ENCODE assay signal across 26 cellular contexts in genomic region chr1:31556481-31557006, GRCh38. TPM values are rescaled to one million over a fixed set of nuclear protein-coding genes. Genes with fewer than 3 reads are reported as not detected.
"Had no signal": no experiment of that assay in that cellular context is flagged by ENCODE, and none has a peak within 500 bp of the region (broad histone marks: within the 10 kb centered on the region; RNA-seq: fewer than 3 reads in every experiment).

No MANE protein-coding gene starts in this region.

- DNase-seq: cortex of kidney; effector memory CD8-positive, alpha-beta T cell; erythroblast; esophagus squamous epithelium; foreskin melanocyte; hypothalamus; immature natural killer cell; naive B cell; right lobe of liver; stimulated activated CD4-positive, alpha-beta T cell treated with anti-CD3 and anti-CD28 coated beads, Interleukin-12 subunit alpha, Interleukin-12 subunit beta, amount 100 ng/mL, for 4 hours; stimulated activated CD4-positive, alpha-beta T cell treated with anti-CD3 and anti-CD28 coated beads, Interleukin-1b, Interleukin-23, amount 100 ng/mL, for 48 hours; stimulated activated CD4-positive, alpha-beta T cell treated with anti-CD3 and anti-CD28 coated beads, Interleukin-4, amount 100 ng/mL, for 1 hour; stimulated activated CD8-positive, alpha-beta memory T cell treated with anti-CD3 and anti-CD28 coated beads, Interleukin-4, amount 100 ng/mL, for 48 hours; stimulated activated naive CD4-positive, alpha-beta T cell treated with Interleukin-2 at 50 U/mL for 16 hours; stomach; thyroid gland had no signal

- H3K27ac ChIP-seq: esophagus squamous epithelium, neutrophil, parathyroid adenoma, right lobe of liver, stomach, thyroid gland had no signal

- H3K36me3 Mint-ChIP-seq: type B pancreatic cell had no signal

- FAIRE-seq: keratinocyte had no signal

- H3K4me1 Mint-ChIP-seq: immature natural killer cell, memory B cell, naive B cell had no signal

- H3K27ac Mint-ChIP-seq: effector memory CD8-positive, alpha-beta T cell; immature natural killer cell; memory B cell; naive B cell; natural killer cell treated with Interleukin-12 subunit alpha and Interleukin-12 subunit beta and Interleukin-15 and Interleukin-18, amount 100 ng/mL, for 72 hours; progenitor cell of endocrine pancreas; type B pancreatic cell had no signal

- H3K9me3 Mint-ChIP-seq: effector memory CD8-positive, alpha-beta T cell; natural killer cell treated with Interleukin-12 subunit alpha and Interleukin-12 subunit beta and Interleukin-15 and Interleukin-18, amount 100 ng/mL, for 72 hours; neural crest cell; type B pancreatic cell had no signal

- H3K27me3 Mint-ChIP-seq: progenitor cell of endocrine pancreas, type B pancreatic cell had no signal

- ATAC-seq: effector memory CD8-positive, alpha-beta T cell; left lobe of liver; natural killer cell treated with Interleukin-12 subunit alpha and Interleukin-12 subunit beta and Interleukin-15 and Interleukin-18, amount 100 ng/mL, for 72 hours; right lobe of liver had no signal

- H3K4me3 Mint-ChIP-seq: effector memory CD8-positive, alpha-beta T cell; immature natural killer cell; memory B cell; naive B cell; natural killer cell treated with Interleukin-12 subunit alpha and Interleukin-12 subunit beta and Interleukin-15 and Interleukin-18, amount 100 ng/mL, for 72 hours; neural crest cell; type B pancreatic cell had no signal

RNA-seq across cellular contexts. Expression of gene TINAGL1, which starts 19.8 kb away (rescaled TPM):
- total RNA-seq: mononuclear cell; natural killer cell treated with Interleukin-12 subunit alpha and Interleukin-12 subunit beta and Interleukin-15 and Interleukin-18, amount 100 ng/mL, for 72 hours; neural crest cell had no signal
